Comparison of ENCODE assay signal across 15 cellular contexts in genomic region chr1:92301021-92301420, GRCh38. TPM values are rescaled to one million over a fixed set of nuclear protein-coding genes. Genes with fewer than 3 reads are reported as not detected.
DNase-seq lines count a peak whose midpoint lies in the region; ATAC-seq, FAIRE-seq and TF ChIP-seq lines count a peak whose summit lies in the region.
"Had no signal": no experiment of that assay in that cellular context is flagged by ENCODE, and none has a peak within 500 bp of the region (broad histone marks: within the 10 kb centered on the region; RNA-seq: fewer than 3 reads in every experiment).

No MANE protein-coding gene starts in this region.

- peaks cover 27 to 48% (median 36%) of the 10 kb centered on the region in 4 donors for H3K4me1 Mint-ChIP-seq in CD4-positive, CD25-positive, alpha-beta regulatory T cell
- H3K4me1 Mint-ChIP-seq in brain (peaks cover 52% of the 10 kb centered on the region), natural killer cell (peaks cover 29 to 30% of the 10 kb centered on the region in 2 donors)

- H3K4me3 ChIP-seq in CD4-positive, CD25-positive, alpha-beta regulatory T cell (ENCODE audit: low read depth, low read length): peak overlapping the region; percentile 27
- no peak overlapping the region for H3K4me3 ChIP-seq in sigmoid colon

- TF ChIP-seq CTCF in brain (conservative IDR thresholded peaks at IDR 0.05): no peak
- no peak for TF ChIP-seq CTCF in natural killer cell (IDR thresholded peaks at IDR 0.05)
- no peak for TF ChIP-seq CTCF in sigmoid colon (IDR thresholded peaks at IDR 0.05)

- TF ChIP-seq EP300 in sigmoid colon (IDR thresholded peaks at IDR 0.05): no peak

- peak overlapping the region in 1 of 4 donors; percentile 83 for H3K4me3 Mint-ChIP-seq in CD4-positive, CD25-positive, alpha-beta regulatory T cell
- H3K4me3 Mint-ChIP-seq in brain (peak overlapping the region; percentile 71 to 99 (median 74)), natural killer cell (no peak overlapping the region)

- peaks cover 30% of the 10 kb centered on the region for H3K4me1 ChIP-seq in CD4-positive, CD25-positive, alpha-beta regulatory T cell (ENCODE audit: control insufficient read depth, insufficient read depth, low read length, poor library complexity, severe bottlenecking)
- peaks cover 0 to 23% (median 16%) of the 10 kb centered on the region in 4 donors for H3K4me1 ChIP-seq in sigmoid colon

- H3K9me3 Mint-ChIP-seq in CD4-positive, CD25-positive, alpha-beta regulatory T cell: no peaks in the 10 kb centered on the region
- H3K9me3 Mint-ChIP-seq in brain (no peaks in the 10 kb centered on the region), natural killer cell (no peaks in the 10 kb centered on the region)

- ATAC-seq in CD4-positive, CD25-positive, alpha-beta regulatory T cell (ENCODE audit: low read depth in 2 of 2): no peak
- ATAC-seq in GM19397 (IDR thresholded peaks at IDR 0.05; ENCODE audit: unreplicated experiment) (no peak), natural killer cell (no peak)

- H3K9me3 ChIP-seq in CD4-positive, CD25-positive, alpha-beta regulatory T cell (ENCODE audit: control insufficient read depth in 2 of 2, low read length in 2 of 2): no peaks in the 10 kb centered on the region
- no peaks in the 10 kb centered on the region for H3K9me3 ChIP-seq in sigmoid colon

- no peak overlapping the region for H3K27ac ChIP-seq in CD4-positive, CD25-positive, alpha-beta regulatory T cell (ENCODE audit: insufficient read depth, low read length, poor library complexity, severe bottlenecking)
- no peak overlapping the region for H3K27ac ChIP-seq in sigmoid colon

- 92 to 95% methylated on average over 5 of the region's 5 CpGs for WGBS in sigmoid colon, 2 donors

- intact Hi-C loops in head of caudate nucleus (cut with DNase I) (no loop called here), natural killer cell (cut with micrococcal nuclease) (no loop called here), sigmoid colon (cut with DNase I) (no loop called here)

- H3K27ac Mint-ChIP-seq in CD4-positive, CD25-positive, alpha-beta regulatory T cell: no peak overlapping the region
- H3K27ac Mint-ChIP-seq in brain (no peak overlapping the region), natural killer cell (no peak overlapping the region)
- H3K27ac Mint-ChIP-seq: B cell had no signal

- no peaks in the 10 kb centered on the region for H3K27me3 ChIP-seq in CD4-positive, CD25-positive, alpha-beta regulatory T cell (ENCODE audit: control insufficient read depth, insufficient read depth, low read length)
- no peaks in the 10 kb centered on the region for H3K27me3 ChIP-seq in sigmoid colon

- no peaks in the 10 kb centered on the region for H3K27me3 Mint-ChIP-seq in CD4-positive, CD25-positive, alpha-beta regulatory T cell
- H3K27me3 Mint-ChIP-seq in brain (peaks cover 6% of the 10 kb centered on the region), natural killer cell (ENCODE audit: low read depth in 2 of 2) (no peaks in the 10 kb centered on the region)
- H3K27me3 Mint-ChIP-seq: B cell had no signal

- no peak for TF ChIP-seq POLR2A in sigmoid colon (IDR thresholded peaks at IDR 0.05)

- H3K36me3 ChIP-seq in CD4-positive, CD25-positive, alpha-beta regulatory T cell (ENCODE audit: control insufficient read depth, insufficient read depth, low read length): peaks cover 15% of the 10 kb centered on the region
- H3K36me3 ChIP-seq in sigmoid colon: peaks cover 0 to 24% (median 7%) of the 10 kb centered on the region in 4 donors

- no peak for DNase-seq in CD4-positive, CD25-positive, alpha-beta regulatory T cell
- DNase-seq in Kasumi-1 (lab: John Stamatoyannopoulos, UW) (peak; percentile 20 to 29), head of caudate nucleus (no peak), natural killer cell (no peak), sigmoid colon (no peak)
- DNase-seq: NCI-H1048; NCI-H1694; NCI-H2107; NCI-H345; NCI-H69; NK-92 treated with Interleukin-12 subunit alpha and Interleukin-12 subunit beta, amount 100 ng/mL, for 24 hours had no signal

- FAIRE-seq in A204.1 (lab: Jason Lieb, UNC): peak; percentile 21

- peaks cover 22% of the 10 kb centered on the region for H3K36me3 Mint-ChIP-seq in CD4-positive, CD25-positive, alpha-beta regulatory T cell
- H3K36me3 Mint-ChIP-seq in brain (peaks cover 41% of the 10 kb centered on the region), natural killer cell (peaks cover 13% of the 10 kb centered on the region)

RNA-seq across cellular contexts. Expression of gene RPAP2, which starts 2.2 kb away (rescaled TPM):
- total RNA-seq in CD4-positive, CD25-positive, alpha-beta regulatory T cell: 26.8 TPM
- 10 to 100 TPM; 16.9 to 20.8 (median 20.1) TPM for polyA plus RNA-seq in CD4-positive, CD25-positive, alpha-beta regulatory T cell
- polyA plus RNA-seq in brain (ENCODE audit: insufficient read depth, low read depth, low replicate concordance) (6.8 TPM), sigmoid colon (1 to 10 TPM; 3.5 to 6.2 (median 5.4) TPM)
- total RNA-seq in natural killer cell (10 to 100 TPM; 39.4 to 45.7 (median 39.8) TPM), sigmoid colon (10 to 100 TPM; 11.1 to 21.2 (median 15.3) TPM)

RNA-seq across cellular contexts. Expression of gene GLMN, which starts 2.2 kb away (rescaled TPM):
- total RNA-seq in CD4-positive, CD25-positive, alpha-beta regulatory T cell: 10.9 TPM
- 10 to 100 TPM in 3 of 4 donors, 1 to 10 TPM in 1; 8.2 to 15.2 (median 11.9) TPM for polyA plus RNA-seq in CD4-positive, CD25-positive, alpha-beta regulatory T cell
- polyA plus RNA-seq in brain (ENCODE audit: insufficient read depth, low read depth, low replicate concordance): 3.7 TPM
- 10 to 100 TPM; 19.8 to 25.9 (median 19.9) TPM for total RNA-seq in natural killer cell
- total RNA-seq in sigmoid colon: 10 to 100 TPM in 2 of 4 donors, 1 to 10 TPM in 2; 7.2 to 17.6 (median 9.8) TPM
- polyA plus RNA-seq in sigmoid colon: 1 to 10 TPM; 2.8 to 7.8 (median 5.2) TPM

Comparison
In these comparisons a context has a peak if more than half of its experiments do, and no peak if none do; other contexts are left out.
1. DNase-seq: peak in Kasumi-1 (2 of 2); none in CD4-positive, CD25-positive, alpha-beta regulatory T cell (0 of 3), head of caudate nucleus (0 of 42), natural killer cell (single experiment) and sigmoid colon (single experiment).